Comparison of ENCODE assay signal across 17 cellular contexts in the genomic region with DNA sequence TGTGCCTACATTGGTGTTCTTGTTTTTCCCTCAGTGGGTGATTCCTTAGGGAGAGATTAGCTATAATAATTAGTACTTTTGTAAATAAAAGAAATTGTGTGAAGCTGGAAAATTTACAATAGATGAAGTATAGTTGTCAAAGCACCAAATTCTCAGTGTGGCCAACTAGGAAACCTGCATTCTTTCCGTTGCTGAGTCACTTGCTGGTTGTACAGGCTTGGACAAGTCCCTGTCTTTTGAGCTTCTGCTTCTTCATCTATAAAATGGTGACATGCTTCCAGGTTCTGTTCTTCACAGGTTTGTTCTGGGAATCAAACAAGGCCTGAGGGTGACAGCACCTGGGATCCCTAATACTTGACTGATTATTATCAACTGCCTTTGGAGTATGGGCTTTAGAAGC.
DNase-seq lines count a peak whose midpoint lies in the region; ATAC-seq and TF ChIP-seq lines count a peak whose summit lies in the region.
"Had no signal": no experiment of that assay in that cellular context is flagged by ENCODE, and none has a peak within 500 bp of the region (broad histone marks: within the 10 kb centered on the region; RNA-seq: fewer than 3 reads in every experiment).

No MANE protein-coding gene starts in this region.

- intact Hi-C loops in PC-9 (cut with micrococcal nuclease; ENCODE audit: unreplicated experiment) (no loop called here), mammary epithelial cell (cut with micrococcal nuclease) (loop anchor here (2.0 to 5.0 kb wide), 2 partner anchors 170 to 183 kb away; no protein-coding TSS in a partner anchor), esophagus squamous epithelium (cut with DNase I) (no loop called here)

- no peak overlapping the region for H2AFZ ChIP-seq in PC-9
- peak overlapping the region; percentile 70 for H2AFZ ChIP-seq in mammary epithelial cell (ENCODE audit: low read depth, low read length)

- H3K27ac ChIP-seq in PC-9 (no peak overlapping the region), mammary epithelial cell (ENCODE audit: insufficient read depth, low read depth, low read length) (peak overlapping the region; percentile 71), esophagus squamous epithelium (peak overlapping the region in 3 of 4 donors; percentile 64 to 77 (median 65))
- H3K27ac ChIP-seq: C4-2B, Peyer's patch had no signal

- DNase-seq in PC-9 (peak in 1 of 2 experiments; percentile 40), mammary epithelial cell (peak; percentile 86), esophagus squamous epithelium (lab: John Stamatoyannopoulos, UW) (no peak), type B pancreatic cell (ENCODE audit: extremely low spot score, unreplicated experiment) (no peak), NOMO-1 (lab: John Stamatoyannopoulos, UW; ENCODE audit: unreplicated experiment in 2 of 2) (no peak)
- DNase-seq in activated CD4-positive, alpha-beta T cell treated with anti-CD3 and anti-CD28 coated beads for 48 hours, result no peak
- DNase-seq: ACHN, AML-193, KBM-7, NCI-H1436, NCI-H1930, NCI-H226, NCI-H524 treated with DMSO at 0.1 percent for 48 hours, Peyer's patch, Right ventricle myocardium superior had no signal

- POLR2A ChIA-PET in PC-9 (lab: Charles Lee; ENCODE audit: unreplicated experiment), result interaction anchor here (0.6 to 0.8 kb wide), 2 partner anchors 184 to 190 kb away, joined by 3 to 14 read pairs; no protein-coding TSS in a partner anchor

- no peaks in the 10 kb centered on the region for H3K27me3 Mint-ChIP-seq in type B pancreatic cell

- H3K4me2 ChIP-seq in PC-9, result peak overlapping the region; percentile 3; the same call in 1 of the 2 replicates
- H3K4me2 ChIP-seq in mammary epithelial cell (ENCODE audit: insufficient read depth, low read depth, low read length), result peak overlapping the region; percentile 87

- H3K4me1 ChIP-seq in PC-9 (replicated peaks; ENCODE audit: insufficient read depth) (peaks cover 14% of the 10 kb centered on the region), mammary epithelial cell (ENCODE audit: insufficient read depth, low read length) (peaks cover 31% of the 10 kb centered on the region), esophagus squamous epithelium (peaks cover 0 to 21% (median 5%) of the 10 kb centered on the region in 3 donors)

- H3K36me3 ChIP-seq in PC-9 (ENCODE audit: low read depth), result no peaks in the 10 kb centered on the region
- no peaks in the 10 kb centered on the region for H3K36me3 ChIP-seq in mammary epithelial cell (ENCODE audit: insufficient read depth, low read length)
- no peaks in the 10 kb centered on the region for H3K36me3 ChIP-seq in esophagus squamous epithelium
- H3K36me3 ChIP-seq: Peyer's patch had no signal

- H3K9ac ChIP-seq in mammary epithelial cell (ENCODE audit: insufficient read depth, low read length), result peak overlapping the region; percentile 29

- H3K36me3 Mint-ChIP-seq in type B pancreatic cell, result peaks cover 5% of the 10 kb centered on the region

- TF ChIP-seq POLR2A in esophagus squamous epithelium (IDR thresholded peaks at IDR 0.05), result no peak

- H3K4me3 ChIP-seq in PC-9, result no peak overlapping the region
- H3K4me3 ChIP-seq in mammary epithelial cell (replicated peaks in 1 of 3; ENCODE audit: insufficient read depth in 1 of 3, low read depth in 2 of 3, low read length in 3 of 3), result no peak overlapping the region
- no peak overlapping the region for H3K4me3 ChIP-seq in esophagus squamous epithelium
- H3K4me3 ChIP-seq: Peyer's patch had no signal

- CTCF ChIA-PET in PC-9 (lab: Charles Lee), result interaction anchor here (0.5 to 1.3 kb wide), 3 partner anchors 18 to 1498 kb away, joined by 3 to 9 read pairs (median 3); no protein-coding TSS in a partner anchor
- CTCF ChIA-PET in mammary epithelial cell (lab: Charles Lee; ENCODE audit: low non-redundant PET), result no interaction called here

- TF ChIP-seq CTCF in PC-9 (conservative IDR thresholded peaks at IDR 0.05) (no peak), mammary epithelial cell (conservative IDR thresholded peaks at IDR 0.05 in 1 of 2, IDR thresholded peaks at IDR 0.05 in 1 of 2; ENCODE audit: extremely low read depth in 1 of 2, insufficient read depth in 1 of 2, low read depth in 1 of 2, low read length in 2 of 2) (no peak), esophagus squamous epithelium (IDR thresholded peaks at IDR 0.05) (peak in 1 of 6 experiments; percentile 7), type B pancreatic cell (conservative IDR thresholded peaks at IDR 0.05) (no peak)

- BruUV-seq in PC-9 (replicated peaks; lab: Mats Ljungman, UMichigan), result no TSS peak
- BruUV-seq in mammary epithelial cell (replicated peaks; lab: Mats Ljungman, UMichigan), result no TSS peak

- 0% methylated on average over 1 of the region's 1 CpG for WGBS in mammary epithelial cell (ENCODE audit: low coverage, missing lambda C conversion rate)
- 39 to 40% methylated on average over 1 of the region's 1 CpG for WGBS in esophagus squamous epithelium, 2 donors

- peaks cover 21% of the 10 kb centered on the region for H3K9me3 Mint-ChIP-seq in type B pancreatic cell

- no peaks in the 10 kb centered on the region; the same call in 1 of the 2 replicates for H3F3A ChIP-seq in PC-9 (ENCODE audit: insufficient read depth, low read depth)

- H3K9me2 ChIP-seq in PC-9 (ENCODE audit: insufficient read depth), result no peaks in the 10 kb centered on the region

- H3K79me2 ChIP-seq in PC-9 (ENCODE audit: low read depth) (no peaks in the 10 kb centered on the region), mammary epithelial cell (ENCODE audit: insufficient read depth, low read length) (no peaks in the 10 kb centered on the region)

- dilution Hi-C loops in mammary epithelial cell (cut with HindIII; ENCODE audit: low sequenced_read_pairs), result no loop called here

- H3K27ac Mint-ChIP-seq in type B pancreatic cell, result peak overlapping the region; percentile 70

- H3K4me1 Mint-ChIP-seq in type B pancreatic cell (ENCODE audit: unreplicated experiment), result peaks cover 3% of the 10 kb centered on the region

- H3K4me3 Mint-ChIP-seq in type B pancreatic cell, result no peak overlapping the region

- ATAC-seq in HG03095 (IDR thresholded peaks at IDR 0.05; ENCODE audit: unreplicated experiment), result no peak

- H3K27me3 ChIP-seq in PC-9 (ENCODE audit: insufficient read depth, low read depth) (no peaks in the 10 kb centered on the region), mammary epithelial cell (ENCODE audit: insufficient read depth, low read length) (no peaks in the 10 kb centered on the region), esophagus squamous epithelium (no peaks in the 10 kb centered on the region)
- H3K27me3 ChIP-seq: Peyer's patch had no signal

- H4K20me1 ChIP-seq in PC-9 (ENCODE audit: insufficient read depth) (no peaks in the 10 kb centered on the region), mammary epithelial cell (ENCODE audit: insufficient read depth, low read length) (no peaks in the 10 kb centered on the region)

- peaks cover 18% of the 10 kb centered on the region; the same call in 1 of the 2 replicates for H3K9me3 ChIP-seq in PC-9 (ENCODE audit: insufficient read depth, low read depth)
- H3K9me3 ChIP-seq in mammary epithelial cell (replicated peaks; ENCODE audit: insufficient read depth, low read length), result peaks cover 11% of the 10 kb centered on the region
- H3K9me3 ChIP-seq in esophagus squamous epithelium, result peaks cover 0 to 15% (median 9%) of the 10 kb centered on the region in 3 donors
- H3K9me3 ChIP-seq: Peyer's patch had no signal

- in situ Hi-C loops in mammary epithelial cell (cut with MboI; ENCODE audit: low sequenced_read_pairs in 2 of 2), result no loop called here
